27 cellular contexts compared by ENCODE assay signal in the genomic region with DNA sequence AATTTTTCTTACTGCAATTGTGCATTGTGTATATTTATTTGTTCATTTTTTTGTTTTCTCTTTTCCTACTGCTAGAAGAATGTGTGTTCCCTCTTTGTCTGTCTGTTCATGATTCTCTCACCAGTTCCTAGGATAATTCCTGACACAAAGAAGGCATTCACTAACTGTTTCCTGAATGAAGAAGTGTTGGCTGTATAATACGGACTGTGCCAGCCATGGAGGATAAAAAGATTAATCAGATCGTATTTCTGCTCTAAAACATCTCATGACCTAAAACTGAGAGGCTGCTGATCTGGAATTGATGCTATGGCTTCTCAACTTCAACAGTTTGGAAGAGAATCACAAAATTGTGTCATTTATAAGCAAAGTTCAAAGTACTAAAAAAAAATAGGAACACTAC.
"Had no signal": no experiment of that assay in that cellular context is flagged by ENCODE, and none has a peak within 500 bp of the region (broad histone marks: within the 10 kb centered on the region; RNA-seq: fewer than 3 reads in every experiment).

No MANE protein-coding gene starts in this region.

- H3K27me3 Mint-ChIP-seq: memory B cell; naive thymus-derived CD4-positive, alpha-beta T cell; natural killer cell treated with Interleukin-12 subunit alpha and Interleukin-12 subunit beta and Interleukin-15 and Interleukin-18, amount 100 ng/mL, for 72 hours; progenitor cell of endocrine pancreas; stimulated activated naive CD8-positive, alpha-beta T cell treated with anti-CD3 and anti-CD28 coated beads, Interleukin-15, amount 100 ng/mL, for 72 hours had no signal

- H3K9me3 Mint-ChIP-seq: memory B cell had no signal

- H3K36me3 ChIP-seq: left ventricle myocardium inferior, neutrophil, right atrium auricular region, right lobe of liver, thyroid gland, transverse colon, upper lobe of left lung, vagina had no signal

- H3K4me1 ChIP-seq: left ventricle myocardium inferior, parathyroid adenoma, right atrium auricular region, right lobe of liver, thyroid gland, transverse colon, upper lobe of left lung, vagina had no signal

- H3K27ac Mint-ChIP-seq: memory B cell; naive thymus-derived CD4-positive, alpha-beta T cell; natural killer cell treated with Interleukin-12 subunit alpha and Interleukin-12 subunit beta and Interleukin-15 and Interleukin-18, amount 100 ng/mL, for 72 hours; progenitor cell of endocrine pancreas; stimulated activated effector memory CD8-positive, alpha-beta T cell treated with anti-CD3 and anti-CD28 coated beads, Interleukin-12 subunit alpha, Interleukin-12 subunit beta, amount 100 ng/mL, for 72 hours; stimulated activated naive CD8-positive, alpha-beta T cell treated with anti-CD3 and anti-CD28 coated beads, Interleukin-15, amount 100 ng/mL, for 72 hours had no signal

- H3K27me3 ChIP-seq: hepatocyte, neutrophil, right atrium auricular region, right lobe of liver, thyroid gland, transverse colon, upper lobe of left lung, vagina had no signal

- H3K36me3 Mint-ChIP-seq: memory B cell; naive thymus-derived CD4-positive, alpha-beta T cell; natural killer cell treated with Interleukin-12 subunit alpha and Interleukin-12 subunit beta and Interleukin-15 and Interleukin-18, amount 100 ng/mL, for 72 hours; stimulated activated effector memory CD8-positive, alpha-beta T cell treated with anti-CD3 and anti-CD28 coated beads, Interleukin-12 subunit alpha, Interleukin-12 subunit beta, amount 100 ng/mL, for 72 hours had no signal

- H3K79me2 ChIP-seq: hepatocyte, parathyroid adenoma had no signal

- H3K4me3 Mint-ChIP-seq: memory B cell; naive thymus-derived CD4-positive, alpha-beta T cell; natural killer cell treated with Interleukin-12 subunit alpha and Interleukin-12 subunit beta and Interleukin-15 and Interleukin-18, amount 100 ng/mL, for 72 hours; stimulated activated effector memory CD8-positive, alpha-beta T cell treated with anti-CD3 and anti-CD28 coated beads, Interleukin-12 subunit alpha, Interleukin-12 subunit beta, amount 100 ng/mL, for 72 hours; stimulated activated naive CD8-positive, alpha-beta T cell treated with anti-CD3 and anti-CD28 coated beads, Interleukin-15, amount 100 ng/mL, for 72 hours had no signal

- DNase-seq: islet precursor cell; left ventricle myocardium inferior; midbrain; mucosa of descending colon; naive thymus-derived CD4-positive, alpha-beta T cell; occipital lobe; right lobe of liver; stimulated activated CD4-positive, alpha-beta T cell treated with anti-CD3 and anti-CD28 coated beads, Interleukin-12 subunit alpha, Interleukin-12 subunit beta, amount 100 ng/mL, for 4 hours; stimulated activated CD4-positive, alpha-beta T cell treated with anti-CD3 and anti-CD28 coated beads, Interleukin-15, amount 100 ng/mL, for 24 hours; stimulated activated CD4-positive, alpha-beta T cell treated with anti-CD3 and anti-CD28 coated beads, Interleukin-2, amount 100 ng/mL, for 24 hours; stimulated activated CD4-positive, alpha-beta T cell treated with anti-CD3 and anti-CD28 coated beads, Interleukin-4, amount 100 ng/mL, for 24 hours; stimulated activated naive CD4-positive, alpha-beta T cell treated with Interleukin-2 at 50 U/mL for 16 hours; stimulated activated naive CD8-positive, alpha-beta T cell treated with anti-CD3 and anti-CD28 coated beads, Interleukin-15, amount 100 ng/mL, for 72 hours; substantia nigra; thyroid gland; transverse colon; upper lobe of left lung had no signal

- H3K4me3 ChIP-seq: hepatocyte, left ventricle myocardium inferior, lung, mucosa of descending colon, right atrium auricular region, right lobe of liver, thyroid gland, transverse colon, upper lobe of left lung, vagina had no signal

- H3K9ac ChIP-seq: parathyroid adenoma had no signal

- ATAC-seq: mucosa of descending colon; naive thymus-derived CD4-positive, alpha-beta T cell; natural killer cell treated with Interleukin-12 subunit alpha and Interleukin-12 subunit beta and Interleukin-15 and Interleukin-18, amount 100 ng/mL, for 72 hours; stimulated activated effector memory CD8-positive, alpha-beta T cell treated with anti-CD3 and anti-CD28 coated beads, Interleukin-12 subunit alpha, Interleukin-12 subunit beta, amount 100 ng/mL, for 72 hours; stimulated activated naive CD8-positive, alpha-beta T cell treated with anti-CD3 and anti-CD28 coated beads, Interleukin-15, amount 100 ng/mL, for 72 hours had no signal

- H2AFZ ChIP-seq: hepatocyte, parathyroid adenoma had no signal

- H3K27ac ChIP-seq: hepatocyte, left ventricle myocardium inferior, neutrophil, parathyroid adenoma, right atrium auricular region, right lobe of liver, thyroid gland, transverse colon, upper lobe of left lung, vagina had no signal

- H3K4me1 Mint-ChIP-seq: memory B cell; naive thymus-derived CD4-positive, alpha-beta T cell; stimulated activated effector memory CD8-positive, alpha-beta T cell treated with anti-CD3 and anti-CD28 coated beads, Interleukin-12 subunit alpha, Interleukin-12 subunit beta, amount 100 ng/mL, for 72 hours; stimulated activated naive CD8-positive, alpha-beta T cell treated with anti-CD3 and anti-CD28 coated beads, Interleukin-15, amount 100 ng/mL, for 72 hours had no signal

- H3K4me2 ChIP-seq: hepatocyte had no signal

- H3K9me3 ChIP-seq: left ventricle myocardium inferior, mucosa of descending colon, neutrophil, right lobe of liver, thyroid gland, transverse colon, upper lobe of left lung, vagina had no signal
